8 cellular contexts compared by ENCODE assay signal in the genomic region with DNA sequence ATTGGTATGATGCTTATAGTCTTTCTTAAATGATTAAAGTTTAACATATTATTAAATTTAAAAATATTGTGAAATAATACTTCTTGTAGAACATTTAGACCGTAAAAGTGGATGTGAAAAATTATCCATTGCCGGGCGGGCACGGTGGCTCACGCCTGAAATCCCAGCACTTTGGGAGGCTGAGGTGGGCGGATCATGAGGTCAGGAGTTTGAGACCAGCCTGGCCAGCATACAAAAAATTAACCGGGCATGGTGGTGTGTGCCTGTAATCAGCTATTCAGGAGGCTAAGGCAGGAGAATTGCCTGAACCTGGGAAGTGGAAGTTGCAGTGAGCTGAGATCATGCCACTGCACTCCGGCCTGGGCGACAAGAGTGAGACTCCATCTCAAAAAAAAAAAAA. TPM values are rescaled to one million over a fixed set of nuclear protein-coding genes. Genes with fewer than 3 reads are reported as not detected.
A peak's percentile ranks its signal among the peaks of the same experiment; 100 is the strongest.
DNase-seq lines count a peak whose midpoint lies in the region; ATAC-seq and TF ChIP-seq lines count a peak whose summit lies in the region.
"Not testable (repeated sequence)": the region's sequence is repeated elsewhere in the genome, so short reads cannot be mapped to it uniquely, and the experiment has no call there.

No MANE protein-coding gene starts in this region.

- not testable (repeated sequence) for H2AFZ ChIP-seq in smooth muscle cell (ENCODE audit: low read depth)

- 75% methylated on average over 9 of the region's 9 CpGs for WGBS in right cardiac atrium
- WGBS in smooth muscle cell (ENCODE audit: low lambda C conversion rate), result 87% methylated on average over 9 of the region's 9 CpGs

- H3K4me1 Mint-ChIP-seq in nephron, result peaks cover 49% of the 10 kb centered on the region
- peaks cover 42% of the 10 kb centered on the region for H3K4me1 Mint-ChIP-seq in type B pancreatic cell (ENCODE audit: unreplicated experiment)

- H3K4me3 Mint-ChIP-seq in nephron, type B pancreatic cell: not testable (repeated sequence)

- intact Hi-C loops in breast epithelium (cut with DNase I; ENCODE audit: low total_unique reads); right cardiac atrium (cut with DNase I): not testable (repeated sequence)

- not testable (repeated sequence) for H3K27me3 ChIP-seq in breast epithelium; right cardiac atrium (ENCODE audit: control insufficient read depth, insufficient read depth); smooth muscle cell (ENCODE audit: low read depth)

- H3K27ac ChIP-seq in breast epithelium (peak overlapping the region; percentile 92 to 94), epithelial cell of prostate (peak overlapping the region; percentile 72), right cardiac atrium (ENCODE audit: low read length) (peak overlapping the region; percentile 55), smooth muscle cell (ENCODE audit: low read depth) (peak overlapping the region; percentile 93)

- H3K9me3 Mint-ChIP-seq in nephron, type B pancreatic cell: not testable (repeated sequence)

- not testable (repeated sequence) for H3K9ac ChIP-seq in smooth muscle cell (ENCODE audit: low read depth)

- H3K27ac Mint-ChIP-seq in nephron (peak overlapping the region in 2 of 3 experiments; percentile 86 to 93), type B pancreatic cell (peak overlapping the region; percentile 88)

- peak; percentile 27 for DNase-seq in ELR (ENCODE audit: low read depth)
- not testable (repeated sequence) for DNase-seq in breast epithelium (ENCODE audit: low spot score in 2 of 2); epithelial cell of prostate (ENCODE audit: low read depth, low spot score); right cardiac atrium; smooth muscle cell (lab: John Stamatoyannopoulos, UW; ENCODE audit: unreplicated experiment); type B pancreatic cell (ENCODE audit: extremely low spot score, unreplicated experiment)

- not testable (repeated sequence) for TF ChIP-seq POLR2A in breast epithelium (IDR thresholded peaks at IDR 0.05)

- not testable (repeated sequence) for TF ChIP-seq CTCF in breast epithelium (IDR thresholded peaks at IDR 0.05); nephron (IDR thresholded peaks at IDR 0.05; ENCODE audit: unreplicated experiment in 3 of 3); smooth muscle cell (IDR thresholded peaks at IDR 0.05; ENCODE audit: borderline replicate concordance, insufficient read depth, poor library complexity, severe bottlenecking); type B pancreatic cell (conservative IDR thresholded peaks at IDR 0.05)

- H3K27me3 Mint-ChIP-seq in nephron (ENCODE audit: low read depth); type B pancreatic cell: not testable (repeated sequence)

- ATAC-seq in SK-N-SH treated with all-trans-retinoic acid at 6 μM for 48 hours, result 0 out of 3 replicates have a peak, but pooled peaks have one; percentile 7
- ATAC-seq in right cardiac atrium, result not testable (repeated sequence)

- H3F3A ChIP-seq in smooth muscle cell (ENCODE audit: low read depth), result peaks cover 36% of the 10 kb centered on the region

- H3K36me3 ChIP-seq in breast epithelium; smooth muscle cell (ENCODE audit: low read depth): not testable (repeated sequence)

- H3K4me1 ChIP-seq in breast epithelium, result peaks cover 5 to 12% of the 10 kb centered on the region in 2 donors
- H3K4me1 ChIP-seq in right cardiac atrium (ENCODE audit: control insufficient read depth, insufficient read depth, low read length), result peaks cover 15% of the 10 kb centered on the region
- peaks cover 22% of the 10 kb centered on the region for H3K4me1 ChIP-seq in smooth muscle cell (ENCODE audit: low read depth)

- H3K79me2 ChIP-seq in smooth muscle cell (ENCODE audit: low read depth), result peaks cover 98% of the 10 kb centered on the region

- peak overlapping the region; percentile 70 for H3K4me2 ChIP-seq in smooth muscle cell

- not testable (repeated sequence) for H3K36me3 Mint-ChIP-seq in nephron (ENCODE audit: low read depth); type B pancreatic cell

- H4K20me1 ChIP-seq in smooth muscle cell (ENCODE audit: low read depth), result peaks cover 100% of the 10 kb centered on the region

- H3K4me3 ChIP-seq in breast epithelium, result peak overlapping the region in 1 of 3 donors; percentile 43
- H3K4me3 ChIP-seq in right cardiac atrium (ENCODE audit: low read length); smooth muscle cell: not testable (repeated sequence)

- not testable (repeated sequence) for H3K9me3 ChIP-seq in breast epithelium; right cardiac atrium (ENCODE audit: control insufficient read depth, low read length); smooth muscle cell (replicated peaks; ENCODE audit: low read depth)

RNA-seq across cellular contexts. Expression of a gene that starts 17.7 kb away (rescaled TPM):
- total RNA-seq in breast epithelium, result 10 to 100 TPM; 25.0 to 48.6 (median 36.7) TPM
- 10 to 100 TPM; 35.7 to 69.1 (median 41.6) TPM for total RNA-seq in right cardiac atrium
- 19.9 TPM for polyA plus RNA-seq in right cardiac atrium
- total RNA-seq in smooth muscle cell, result 27.1 and 27.3 TPM in 2 replicates
- 25.9 and 39.3 TPM in 2 replicates for polyA plus RNA-seq in smooth muscle cell
- 59.5 and 75.5 TPM in 2 replicates for total RNA-seq in type B pancreatic cell (ENCODE audit: low replicate concordance)
